In the genomic region with DNA sequence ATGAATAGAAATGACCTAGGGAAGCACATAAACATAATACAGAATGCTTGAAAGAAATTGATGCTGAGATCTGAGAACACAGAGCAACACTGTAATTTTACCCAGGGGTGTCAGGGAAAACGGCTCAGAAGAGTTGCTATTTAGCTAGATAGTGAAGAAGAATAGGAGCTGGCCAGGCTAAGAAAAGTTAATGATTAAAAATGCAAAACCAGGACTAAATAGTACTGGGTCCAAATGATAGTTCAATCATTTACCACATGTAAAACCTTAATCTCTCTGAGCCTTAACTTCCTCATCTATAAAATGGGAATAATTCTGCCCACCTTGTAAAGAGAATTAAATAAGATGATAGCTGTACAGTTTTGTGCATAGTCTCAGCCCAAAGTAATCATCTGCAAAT, we compare ENCODE assay signal across 1 cellular context.
TF ChIP-seq lines count a peak whose summit lies in the region.

No MANE protein-coding gene starts in this region.

TF ChIP-seq in GM12878, 131 proteins besides CTCF, POLR2A, EP300 and RAD21 (continued from another document):
- TF ChIP-seq, protein P1, sequence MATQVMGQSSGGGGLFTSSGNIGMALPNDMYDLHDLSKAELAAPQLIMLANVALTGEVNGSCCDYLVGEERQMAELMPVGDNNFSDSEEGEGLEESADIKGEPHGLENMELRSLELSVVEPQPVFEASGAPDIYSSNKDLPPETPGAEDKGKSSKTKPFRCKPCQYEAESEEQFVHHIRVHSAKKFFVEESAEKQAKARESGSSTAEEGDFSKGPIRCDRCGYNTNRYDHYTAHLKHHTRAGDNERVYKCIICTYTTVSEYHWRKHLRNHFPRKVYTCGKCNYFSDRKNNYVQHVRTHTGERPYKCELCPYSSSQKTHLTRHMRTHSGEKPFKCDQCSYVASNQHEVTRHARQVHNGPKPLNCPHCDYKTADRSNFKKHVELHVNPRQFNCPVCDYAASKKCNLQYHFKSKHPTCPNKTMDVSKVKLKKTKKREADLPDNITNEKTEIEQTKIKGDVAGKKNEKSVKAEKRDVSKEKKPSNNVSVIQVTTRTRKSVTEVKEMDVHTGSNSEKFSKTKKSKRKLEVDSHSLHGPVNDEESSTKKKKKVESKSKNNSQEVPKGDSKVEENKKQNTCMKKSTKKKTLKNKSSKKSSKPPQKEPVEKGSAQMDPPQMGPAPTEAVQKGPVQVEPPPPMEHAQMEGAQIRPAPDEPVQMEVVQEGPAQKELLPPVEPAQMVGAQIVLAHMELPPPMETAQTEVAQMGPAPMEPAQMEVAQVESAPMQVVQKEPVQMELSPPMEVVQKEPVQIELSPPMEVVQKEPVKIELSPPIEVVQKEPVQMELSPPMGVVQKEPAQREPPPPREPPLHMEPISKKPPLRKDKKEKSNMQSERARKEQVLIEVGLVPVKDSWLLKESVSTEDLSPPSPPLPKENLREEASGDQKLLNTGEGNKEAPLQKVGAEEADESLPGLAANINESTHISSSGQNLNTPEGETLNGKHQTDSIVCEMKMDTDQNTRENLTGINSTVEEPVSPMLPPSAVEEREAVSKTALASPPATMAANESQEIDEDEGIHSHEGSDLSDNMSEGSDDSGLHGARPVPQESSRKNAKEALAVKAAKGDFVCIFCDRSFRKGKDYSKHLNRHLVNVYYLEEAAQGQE (IDR thresholded peaks at IDR 0.05; ENCODE audit: low read depth, low read length), result no peak
- no peak for TF ChIP-seq SPI1 (IDR thresholded peaks at IDR 0.05; ENCODE audit: borderline replicate concordance, insufficient read depth, low read depth, low read length)
- TF ChIP-seq SKIL (IDR thresholded peaks at IDR 0.05; ENCODE audit: low read depth, poor library complexity, severe bottlenecking), result no peak
- TF ChIP-seq ZBED1 (IDR thresholded peaks at IDR 0.05; ENCODE audit: borderline replicate concordance), result no peak
- no peak for TF ChIP-seq NBN (IDR thresholded peaks at IDR 0.05)
- TF ChIP-seq SIN3A (IDR thresholded peaks at IDR 0.05; ENCODE audit: low read depth, low read length), result no peak
- TF ChIP-seq NR2C1 (IDR thresholded peaks at IDR 0.05), result no peak
- TF ChIP-seq, protein P2, sequence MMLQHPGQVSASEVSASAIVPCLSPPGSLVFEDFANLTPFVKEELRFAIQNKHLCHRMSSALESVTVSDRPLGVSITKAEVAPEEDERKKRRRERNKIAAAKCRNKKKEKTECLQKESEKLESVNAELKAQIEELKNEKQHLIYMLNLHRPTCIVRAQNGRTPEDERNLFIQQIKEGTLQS (IDR thresholded peaks at IDR 0.05; ENCODE audit: borderline replicate concordance, extremely low read depth, low read depth, low read length), result no peak
- TF ChIP-seq ETV6 (conservative IDR thresholded peaks at IDR 0.05 in 1 of 2, IDR thresholded peaks at IDR 0.05 in 1 of 2; ENCODE audit: borderline replicate concordance in 1 of 2, low read depth in 1 of 2), result no peak
- TF ChIP-seq KDM1A (IDR thresholded peaks at IDR 0.05; ENCODE audit: borderline replicate concordance), result no peak
- TF ChIP-seq CHD2 (IDR thresholded peaks at IDR 0.05; ENCODE audit: borderline replicate concordance, low read depth, low read length), result no peak
- no peak for TF ChIP-seq MEF2A (IDR thresholded peaks at IDR 0.05; ENCODE audit: insufficient read depth, low read depth, low read length)
